Comparison of ENCODE assay signal across 8 cellular contexts in the genomic region with DNA sequence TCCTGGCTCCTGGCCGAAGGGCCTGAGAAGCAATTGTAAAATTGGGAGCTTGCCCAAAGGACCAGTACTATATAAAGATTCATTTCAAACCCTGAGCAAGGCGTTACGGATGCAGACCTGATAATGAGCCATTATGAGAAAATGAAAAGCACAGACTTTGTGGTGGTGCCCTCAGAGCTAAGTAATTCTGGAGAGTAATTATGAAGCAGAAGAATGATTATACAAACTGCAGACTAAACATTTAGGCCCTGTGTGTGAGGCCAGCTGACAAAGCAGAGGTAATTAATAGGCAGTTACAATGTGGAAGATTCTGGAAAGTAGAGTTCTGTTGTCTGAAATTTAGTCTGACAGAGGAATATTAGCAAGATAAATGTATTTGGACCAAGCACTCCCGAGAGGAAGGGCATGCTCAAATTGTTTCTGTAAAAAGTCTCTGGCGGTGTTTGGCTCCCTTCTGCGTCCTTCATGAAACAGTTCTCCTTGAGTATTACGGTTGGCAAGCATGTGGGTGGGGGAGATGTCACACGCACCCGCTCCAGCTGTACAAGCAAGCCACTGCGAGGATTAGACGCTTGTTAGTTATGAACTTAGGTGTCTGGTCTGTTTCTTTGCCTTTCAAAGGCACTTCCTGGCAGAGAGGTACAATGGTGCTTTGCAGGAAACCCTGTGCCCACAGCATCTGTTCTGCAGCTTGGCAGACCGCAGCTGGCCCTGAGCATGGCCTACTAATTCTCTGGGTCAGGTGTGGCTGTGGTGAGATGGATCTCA. TPM values are rescaled to one million over a fixed set of nuclear protein-coding genes. Genes with fewer than 3 reads are reported as not detected.
DNase-seq lines count a peak whose midpoint lies in the region; ATAC-seq, FAIRE-seq and TF ChIP-seq lines count a peak whose summit lies in the region.

No MANE protein-coding gene starts in this region.

- no peak overlapping the region for H3K4me2 ChIP-seq in HepG2 (ENCODE audit: low read depth, low read length)
- H3K4me2 ChIP-seq in PC-9, result no peak overlapping the region

- no peaks in the 10 kb centered on the region for H4K20me1 ChIP-seq in HepG2 (ENCODE audit: insufficient read depth, low read length)
- no peaks in the 10 kb centered on the region for H4K20me1 ChIP-seq in PC-9 (ENCODE audit: insufficient read depth)

- no peak overlapping the region for H3K27ac ChIP-seq in right lobe of liver
- no peak overlapping the region for H3K27ac ChIP-seq in HepG2 (ENCODE audit: extremely low read length, insufficient read depth, low read length)
- peak overlapping the region in 2 of 4 donors; percentile 6 to 30 for H3K27ac ChIP-seq in body of pancreas
- H3K27ac ChIP-seq in skin epidermis, result peak overlapping the region in 15 of 21 experiments; percentile 4 to 87 (median 66)
- no peak overlapping the region for H3K27ac ChIP-seq in PC-9

- H3K4me1 ChIP-seq in right lobe of liver (no peaks in the 10 kb centered on the region), HepG2 (ENCODE audit: insufficient read depth, low read length) (no peaks in the 10 kb centered on the region), body of pancreas (peaks cover 6% of the 10 kb centered on the region), PC-9 (replicated peaks; ENCODE audit: insufficient read depth) (no peaks in the 10 kb centered on the region)

- H3K36me3 ChIP-seq in right lobe of liver (no peaks in the 10 kb centered on the region), HepG2 (replicated peaks in 1 of 2; ENCODE audit: control insufficient read depth in 1 of 2, insufficient read depth in 2 of 2, low read length in 2 of 2) (no peaks in the 10 kb centered on the region), body of pancreas (replicated peaks in 1 of 2; ENCODE audit: insufficient read depth in 1 of 2, low read depth in 2 of 2) (no peaks in the 10 kb centered on the region), PC-9 (ENCODE audit: low read depth) (no peaks in the 10 kb centered on the region)

- H3F3A ChIP-seq in PC-9 (ENCODE audit: insufficient read depth, low read depth), result no peaks in the 10 kb centered on the region

- DNase-seq in right lobe of liver (no peak), HepG2 (ENCODE audit: low spot score) (no peak), T follicular helper cell (ENCODE audit: low read depth) (peak; percentile 41), body of pancreas (peak in 3 of 4 donors; percentile 29 to 62 (median 57)), GM10248 (ENCODE audit: extremely low spot score) (no peak), DMS114 treated with DMSO at 0.1 percent for 48 hours (lab: John Stamatoyannopoulos, UW; ENCODE audit: unreplicated experiment) (no peak), PC-9 (no peak)

- CTCF ChIA-PET in HepG2 (lab: Yijun Ruan, JAX; ENCODE audit: low intra/inter-chr PET ratio, low total read pairs), result no interaction called here
- CTCF ChIA-PET in GM10248 (lab: Yijun Ruan, JAX), result interaction anchor here (1.0 to 3.6 kb wide), 12 partner anchors 8 to 252 kb away, joined by 3 to 10 read pairs (median 4); no protein-coding TSS in a partner anchor
- CTCF ChIA-PET in PC-9 (lab: Charles Lee), result no interaction called here

- H3K9me2 ChIP-seq in PC-9 (ENCODE audit: insufficient read depth), result no peaks in the 10 kb centered on the region

- H3K4me3 ChIP-seq in right lobe of liver (no peak overlapping the region), HepG2 (replicated peaks in 1 of 3; ENCODE audit: insufficient read depth in 1 of 3, low read depth in 2 of 3, low read length in 3 of 3) (no peak overlapping the region), body of pancreas (no peak overlapping the region), skin epidermis (no peak overlapping the region), PC-9 (no peak overlapping the region)

- peak in 3 of 4 donors; percentile 21 to 59 (median 42) for ATAC-seq in right lobe of liver
- no peak for ATAC-seq in HepG2
- ATAC-seq in body of pancreas, result peak; percentile 33

- H3K9me3 ChIP-seq in right lobe of liver (no peaks in the 10 kb centered on the region), HepG2 (ENCODE audit: low read length) (no peaks in the 10 kb centered on the region), body of pancreas (no peaks in the 10 kb centered on the region), PC-9 (ENCODE audit: insufficient read depth, low read depth) (0 out of 2 replicates have a peak, but pooled peaks cover 3% of the 10 kb centered on the region)

- H2AFZ ChIP-seq in HepG2 (ENCODE audit: low read length), result no peak overlapping the region
- no peak overlapping the region for H2AFZ ChIP-seq in PC-9

- no TSS peak for BruUV-seq in HepG2 (replicated peaks; lab: Mats Ljungman, UMichigan)
- no TSS peak for BruUV-seq in PC-9 (replicated peaks; lab: Mats Ljungman, UMichigan)

- TF ChIP-seq CTCF in right lobe of liver (IDR thresholded peaks at IDR 0.05), result no peak
- TF ChIP-seq CTCF in HepG2 (CRISPR knock-in tag; IDR thresholded peaks at IDR 0.05), result no peak
- TF ChIP-seq CTCF in body of pancreas (IDR thresholded peaks at IDR 0.05), result no peak
- no peak for TF ChIP-seq CTCF in GM10248 (IDR thresholded peaks at IDR 0.05; ENCODE audit: control extremely low read depth, extremely low read depth, low read depth, missing control alignments)
- TF ChIP-seq CTCF in PC-9 (conservative IDR thresholded peaks at IDR 0.05), result no peak

- TF ChIP-seq RAD21 in HepG2 (CRISPR knock-in tag; IDR thresholded peaks at IDR 0.05), result no peak

- no peak overlapping the region for H3K9ac ChIP-seq in HepG2 (ENCODE audit: insufficient read depth, low read depth, low read length)

- H3K27me3 ChIP-seq in right lobe of liver, result no peaks in the 10 kb centered on the region
- H3K27me3 ChIP-seq in HepG2 (ENCODE audit: control insufficient read depth in 1 of 2, insufficient read depth in 2 of 2, low read length in 2 of 2), result peaks cover 0 to 7% of the 10 kb centered on the region in 2 experiments; a peak in 1 of 5 replicates
- H3K27me3 ChIP-seq in body of pancreas, result no peaks in the 10 kb centered on the region
- no peaks in the 10 kb centered on the region for H3K27me3 ChIP-seq in PC-9 (ENCODE audit: insufficient read depth, low read depth)

- H3K79me2 ChIP-seq in HepG2 (ENCODE audit: insufficient read depth, low read length) (no peaks in the 10 kb centered on the region), PC-9 (ENCODE audit: low read depth) (no peaks in the 10 kb centered on the region)

- intact Hi-C loops in right lobe of liver (cut with DNase I) (no loop called here), HepG2 (cut with micrococcal nuclease; ENCODE audit: unreplicated experiment) (no loop called here), body of pancreas (cut with DNase I) (no loop called here), PC-9 (cut with micrococcal nuclease; ENCODE audit: unreplicated experiment) (no loop called here)

- POLR2A ChIA-PET in HepG2 (lab: Yijun Ruan, JAX), result no interaction called here
- POLR2A ChIA-PET in GM10248 (lab: Yijun Ruan, JAX), result interaction anchor here (0.6 to 0.9 kb wide), 3 partner anchors 10 to 1250 kb away, joined by 3 read pairs; a partner anchor contains a TSS
- POLR2A ChIA-PET in PC-9 (lab: Charles Lee; ENCODE audit: unreplicated experiment), result no interaction called here

- TF ChIP-seq POLR2A in right lobe of liver (IDR thresholded peaks at IDR 0.05), result no peak
- no peak for TF ChIP-seq POLR2A in HepG2 (IDR thresholded peaks at IDR 0.05; ENCODE audit: insufficient read depth in 1 of 2, low read depth in 2 of 2, low read length in 2 of 2)
- TF ChIP-seq POLR2A in body of pancreas (IDR thresholded peaks at IDR 0.05), result no peak

- no peak for TF ChIP-seq EP300 in HepG2 (IDR thresholded peaks at IDR 0.05; ENCODE audit: low read depth in 2 of 2, low read length in 2 of 2)
- TF ChIP-seq EP300 in HepG2 (CRISPR knock-in tag; IDR thresholded peaks at IDR 0.05; ENCODE audit: borderline replicate concordance), result no peak

- in situ Hi-C loops in HepG2 (cut with HindIII; ENCODE audit: extremely low pct_ligation_motif_present, low pct_unique_long_range_greater_than_20kb), result no loop called here

- no peak for FAIRE-seq in HepG2 (lab: Jason Lieb, UNC)

- 81% methylated on average over 4 of the region's 12 CpGs for WGBS in right lobe of liver (ENCODE audit: insufficient coverage, low coverage, low lambda C conversion rate, missing lambda C conversion rate)
- 31% methylated on average over 7 of the region's 12 CpGs for WGBS in HepG2 (ENCODE audit: low lambda C conversion rate)
- 35 to 52% methylated on average over 12 of the region's 12 CpGs for WGBS in body of pancreas, 2 donors

TF ChIP-seq in HepG2, 621 proteins besides CTCF, POLR2A, EP300 and RAD21 (continues in another document):
- TF ChIP-seq HNF4G (IDR thresholded peaks at IDR 0.05; ENCODE audit: borderline replicate concordance, low read depth, low read length) (no peak), HNF4G (CRISPR knock-in tag; IDR thresholded peaks at IDR 0.05; ENCODE audit: borderline replicate concordance, low read depth) (no peak), ZNF749 (CRISPR knock-in tag; IDR thresholded peaks at IDR 0.05; ENCODE audit: borderline replicate concordance) (no peak), ZNF292 (CRISPR knock-in tag; IDR thresholded peaks at IDR 0.05; ENCODE audit: borderline replicate concordance, low read depth) (no peak)

RNA-seq across cellular contexts. Expression of a gene that starts 45.5 kb away (rescaled TPM):
- total RNA-seq in right lobe of liver, result 1 to 10 TPM; 3.4 to 8.4 (median 6.0) TPM
- total RNA-seq in HepG2 (2016; rRNA removed; fragmentation: Illumina TruSeq; extraction: Trizol), result not detected in 2 replicates
- total RNA-seq in HepG2 (2016; cell fraction: cytosol; rRNA removed; fragmentation: Illumina TruSeq; extraction: Trizol; ENCODE audit: low read depth), result not detected in 2 replicates
- not detected in 2 replicates for total RNA-seq in HepG2 (2016; cell fraction: insoluble cytoplasmic fraction; rRNA removed; fragmentation: Illumina TruSeq; extraction: Trizol)
- not detected in 2 replicates for total RNA-seq in HepG2 (2016; cell fraction: membrane; rRNA removed; fragmentation: Illumina TruSeq; extraction: Trizol)
- not detected in 2 replicates for total RNA-seq in HepG2 (2016; cell fraction: nucleus; rRNA removed; fragmentation: Illumina TruSeq; extraction: Trizol)
- polyA plus RNA-seq in HepG2 (2011; rRNA removed), result 0.01 TPM in 1 of 2 replicates, not detected in the other
- polyA plus RNA-seq in HepG2 (2011; cell fraction: cytosol; rRNA removed), result 0.07 and 0.10 TPM in 2 replicates
- not detected in 2 replicates for polyA plus RNA-seq in HepG2 (2011; cell fraction: nucleus; rRNA removed)
- not detected in 2 replicates for polyA plus RNA-seq in HepG2 (2012)
- not detected in 2 replicates for polyA plus RNA-seq in HepG2 (2016; cell fraction: cytosol; fragmentation: Illumina TruSeq; extraction: Trizol; ENCODE audit: low read depth)
- 0.04 TPM in 1 of 2 replicates, not detected in the other for polyA plus RNA-seq in HepG2 (2016; cell fraction: insoluble cytoplasmic fraction; fragmentation: Illumina TruSeq; extraction: Trizol; ENCODE audit: low read depth)
- 0.05 TPM in 1 of 2 replicates, not detected in the other for polyA plus RNA-seq in HepG2 (2016; cell fraction: membrane; fragmentation: Illumina TruSeq; extraction: Trizol; ENCODE audit: low read depth)
- polyA plus RNA-seq in HepG2 (2016; cell fraction: nucleus; fragmentation: Illumina TruSeq; extraction: Trizol; ENCODE audit: insufficient read depth, low read depth), result not detected in 2 replicates
- polyA minus RNA-seq in HepG2 (2011; rRNA and poly(A)+ RNA removed; ENCODE audit: low replicate concordance), result 4.4 TPM in 1 of 2 replicates, not detected in the other
- not detected in 2 replicates for polyA minus RNA-seq in HepG2 (2011; cell fraction: cytosol; rRNA and poly(A)+ RNA removed)
- not detected in 2 replicates for polyA minus RNA-seq in HepG2 (2011; cell fraction: nucleus; rRNA and poly(A)+ RNA removed)
- 1 to 10 TPM; 5.3 to 7.8 TPM for total RNA-seq in body of pancreas
- 41.6 and 54.1 TPM in 2 replicates for total RNA-seq in PC-9 (2021)

Comparison
In these comparisons a context has a peak if more than half of its experiments do, and no peak if none do; other contexts are left out.
1. DNase-seq: peak in T follicular helper cell (single experiment) and body of pancreas (3 of 4); none in right lobe of liver (0 of 3), HepG2 (single experiment), GM10248 (single experiment), DMS114 treated with DMSO at 0.1 percent for 48 hours (single experiment) and PC-9 (0 of 2).
2. H3K27ac ChIP-seq: peak in skin epidermis (15 of 21); none in right lobe of liver (0 of 3), HepG2 (single experiment) and PC-9 (single experiment).